21 cellular contexts compared by ENCODE assay signal in the genomic region with DNA sequence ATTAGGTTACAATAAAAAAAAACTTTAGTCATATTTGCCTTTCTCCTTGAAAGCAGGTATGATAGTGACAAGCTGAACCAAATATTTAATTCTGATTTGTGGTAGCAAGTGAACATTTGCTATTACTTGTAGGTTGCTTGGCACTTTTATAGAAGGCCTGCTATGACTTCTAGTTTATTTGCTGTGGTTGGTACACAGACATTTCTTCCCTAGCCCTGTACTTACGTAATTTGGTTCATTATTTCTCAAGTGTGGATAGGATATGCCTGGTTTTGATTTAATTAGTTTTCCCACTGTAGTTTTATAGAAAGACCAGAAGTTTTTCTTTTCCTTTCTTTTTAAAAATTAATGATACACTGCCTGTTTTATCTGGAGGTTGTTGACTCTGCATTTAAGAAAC.
"Had no signal": no experiment of that assay in that cellular context is flagged by ENCODE, and none has a peak within 500 bp of the region (broad histone marks: within the 10 kb centered on the region; RNA-seq: fewer than 3 reads in every experiment).

No MANE protein-coding gene starts in this region.

- H3K9me3 Mint-ChIP-seq: activated CD4-positive, alpha-beta memory T cell treated with anti-CD3 and anti-CD28 coated beads for 36 hours; activated naive CD8-positive, alpha-beta T cell treated with anti-CD3 and anti-CD28 coated beads for 36 hours; activated T-cell treated with anti-CD3 and anti-CD28 coated beads, Interleukin-2, amount 50 U/mL, for 24 hours; T-helper 1 cell treated with Interleukin-12 subunit alpha and Interleukin-12 subunit beta and Interleukin-4 antibody, amounts not matched to agents 30 μg/mL and 1 μg/mL, for 36 hours had no signal

- H3K27me3 Mint-ChIP-seq: activated CD4-positive, alpha-beta memory T cell treated with anti-CD3 and anti-CD28 coated beads for 36 hours; activated CD4-positive, alpha-beta T cell treated with anti-CD3 and anti-CD28 coated beads for 36 hours; activated CD8-positive, alpha-beta memory T cell treated with anti-CD3 and anti-CD28 coated beads, Interleukin-2, amount 10 ng/mL, durations not matched to agents 7 days and 5 days; activated naive CD8-positive, alpha-beta T cell treated with anti-CD3 and anti-CD28 coated beads for 36 hours; activated T-cell treated with anti-CD3 and anti-CD28 coated beads, Interleukin-2, amount 50 U/mL, for 24 hours had no signal

- H3K4me1 Mint-ChIP-seq: activated CD8-positive, alpha-beta memory T cell treated with anti-CD3 and anti-CD28 coated beads, Interleukin-2, amount 10 ng/mL, durations not matched to agents 7 days and 5 days had no signal

- ATAC-seq: activated CD4-positive, alpha-beta T cell treated with anti-CD3 and anti-CD28 coated beads for 36 hours; activated CD8-positive, alpha-beta memory T cell treated with anti-CD3 and anti-CD28 coated beads, Interleukin-2, amount 10 ng/mL, durations not matched to agents 7 days and 5 days; gastrocnemius medialis; heart right ventricle; left colon had no signal

- H3K4me3 Mint-ChIP-seq: activated CD4-positive, alpha-beta memory T cell treated with anti-CD3 and anti-CD28 coated beads for 36 hours; activated CD4-positive, alpha-beta T cell treated with anti-CD3 and anti-CD28 coated beads for 36 hours; activated CD8-positive, alpha-beta memory T cell treated with anti-CD3 and anti-CD28 coated beads, Interleukin-2, amount 10 ng/mL, durations not matched to agents 7 days and 5 days; activated naive CD8-positive, alpha-beta T cell treated with anti-CD3 and anti-CD28 coated beads for 36 hours; activated T-cell treated with anti-CD3 and anti-CD28 coated beads, Interleukin-2, amount 50 U/mL, for 24 hours; T-helper 1 cell treated with Interleukin-12 subunit alpha and Interleukin-12 subunit beta and Interleukin-4 antibody, amounts not matched to agents 30 μg/mL and 1 μg/mL, for 36 hours had no signal

- H3K27me3 ChIP-seq: gastrocnemius medialis, heart right ventricle, right atrium auricular region, tibial nerve had no signal

- DNase-seq: activated CD4-positive, alpha-beta memory T cell treated with anti-CD3 and anti-CD28 coated beads for 36 hours; activated CD4-positive, alpha-beta T cell treated with anti-CD3 and anti-CD28 coated beads for 36 hours; activated CD8-positive, alpha-beta memory T cell treated with anti-CD3 and anti-CD28 coated beads, Interleukin-2, amount 10 ng/mL, durations not matched to agents 7 days and 5 days; activated gamma-delta T cell treated with Interleukin-2 at 50 U/mL for 16 hours; activated naive CD8-positive, alpha-beta T cell treated with anti-CD3 and anti-CD28 coated beads for 36 hours; activated T-cell treated with anti-CD3 and anti-CD28 coated beads, Interleukin-2, amount 50 U/mL, for 24 hours; aorta; cortex of kidney; effector CD8-positive, alpha-beta T cell; gastrocnemius medialis; heart right ventricle; left colon; stimulated activated CD4-positive, alpha-beta T cell treated with anti-CD3 and anti-CD28 coated beads, Interleukin-15, amount 100 ng/mL, for 24 hours; stimulated activated CD4-positive, alpha-beta T cell treated with anti-CD3 and anti-CD28 coated beads, Interleukin-4, amount 100 ng/mL, for 24 hours; stimulated activated naive CD4-positive, alpha-beta T cell treated with Interleukin-2 at 50 U/mL for 16 hours; substantia nigra had no signal

- H3K4me1 ChIP-seq: gastrocnemius medialis, tibial nerve had no signal

- H3K27ac ChIP-seq: gastrocnemius medialis, heart right ventricle, right atrium auricular region, skin epidermis, tibial nerve had no signal

- H3K27ac Mint-ChIP-seq: activated CD4-positive, alpha-beta memory T cell treated with anti-CD3 and anti-CD28 coated beads for 36 hours; activated CD4-positive, alpha-beta T cell treated with anti-CD3 and anti-CD28 coated beads for 36 hours; activated CD8-positive, alpha-beta memory T cell treated with anti-CD3 and anti-CD28 coated beads, Interleukin-2, amount 10 ng/mL, durations not matched to agents 7 days and 5 days; activated naive CD8-positive, alpha-beta T cell treated with anti-CD3 and anti-CD28 coated beads for 36 hours; T-helper 1 cell treated with Interleukin-12 subunit alpha and Interleukin-12 subunit beta and Interleukin-4 antibody, amounts not matched to agents 30 μg/mL and 1 μg/mL, for 36 hours had no signal

- H3K9me3 ChIP-seq: gastrocnemius medialis, heart right ventricle, right atrium auricular region, tibial nerve had no signal

- H3K4me3 ChIP-seq: gastrocnemius medialis, heart right ventricle, lung, right atrium auricular region, skin epidermis, tibial nerve had no signal
